Comparison of ENCODE assay signal across 7 cellular contexts in genomic region chr10:44894691-44895090, GRCh38. TPM values are rescaled to one million over a fixed set of nuclear protein-coding genes. Genes with fewer than 3 reads are reported as not detected.
"Had no signal": no experiment of that assay in that cellular context is flagged by ENCODE, and none has a peak within 500 bp of the region (broad histone marks: within the 10 kb centered on the region; RNA-seq: fewer than 3 reads in every experiment).

No MANE protein-coding gene starts in this region.

- H3K9me3 Mint-ChIP-seq: GM23338 had no signal

- H3K4me2 ChIP-seq: GM23338 had no signal

- ATAC-seq: GM23338, K562 had no signal

- H3K4me3 ChIP-seq: GM23338, K562 had no signal

- DNase-seq: H9, HCEC 1CT, IMR-90 had no signal

- H2AFZ ChIP-seq: GM23338 had no signal

- H3K27ac Mint-ChIP-seq: GM23338, H9 had no signal

- H3K4me3 Mint-ChIP-seq: GM23338, H9 had no signal

RNA-seq across cellular contexts. Expression of gene TMEM72, which starts 16.4 kb away (rescaled TPM):
- total RNA-seq: GM23338, H1, H9, HT-29, IMR-90, K562 had no signal
- polyA plus RNA-seq: GM23338, H1, IMR-90, K562 had no signal
